19 cellular contexts compared by ENCODE assay signal in the genomic region with DNA sequence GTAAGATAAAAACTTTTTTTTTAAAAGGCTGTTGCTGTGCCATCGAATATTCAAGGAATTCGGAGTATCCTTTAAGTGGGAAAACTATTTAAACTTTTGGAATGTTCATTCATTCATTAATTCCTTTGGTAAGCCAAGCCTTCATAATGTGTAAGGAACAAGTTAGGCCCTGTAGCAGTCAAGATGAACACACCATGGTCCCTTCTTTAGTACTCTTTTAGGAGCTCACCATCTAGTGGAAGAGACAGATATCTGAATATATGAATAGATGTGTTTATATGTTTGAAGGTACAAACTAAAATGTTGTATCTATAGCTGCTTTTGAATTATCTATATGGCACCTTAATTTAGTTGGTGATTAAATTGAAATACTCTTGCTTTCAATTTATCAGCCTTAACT. TPM values are rescaled to one million over a fixed set of nuclear protein-coding genes. Genes with fewer than 3 reads are reported as not detected.
DNase-seq lines count a peak whose midpoint lies in the region; ATAC-seq and TF ChIP-seq lines count a peak whose summit lies in the region.
"Had no signal": no experiment of that assay in that cellular context is flagged by ENCODE, and none has a peak within 500 bp of the region (broad histone marks: within the 10 kb centered on the region; RNA-seq: fewer than 3 reads in every experiment).

No MANE protein-coding gene starts in this region.

- H2AFZ ChIP-seq in GM23248, result no peak overlapping the region
- H2AFZ ChIP-seq: GM23338 had no signal

- peaks cover 24 to 32% of the 10 kb centered on the region in 2 donors for H3K27me3 Mint-ChIP-seq in effector memory CD8-positive, alpha-beta T cell
- peaks cover 23% of the 10 kb centered on the region for H3K27me3 Mint-ChIP-seq in stimulated activated memory B cell treated with anti-CD40 and anti-IgM and Interleukin-4, amounts not matched to agents 10 μg/mL and 1 μg/mL and 100 μg/mL, for 72 hours

- H3K4me1 ChIP-seq in GM23248 (ENCODE audit: insufficient read depth), result no peaks in the 10 kb centered on the region
- H3K4me1 ChIP-seq in RWPE2 (ENCODE audit: insufficient read depth, poor library complexity, severe bottlenecking), result no peaks in the 10 kb centered on the region

- no peak overlapping the region for H3K27ac Mint-ChIP-seq in effector memory CD8-positive, alpha-beta T cell
- H3K27ac Mint-ChIP-seq in stimulated activated memory B cell treated with anti-CD40 and anti-IgM and Interleukin-4, amounts not matched to agents 10 μg/mL and 1 μg/mL and 100 μg/mL, for 72 hours, result no peak overlapping the region
- H3K27ac Mint-ChIP-seq: activated CD4-positive, alpha-beta memory T cell treated with anti-CD3 and anti-CD28 coated beads for 36 hours; CD4-positive, alpha-beta T cell; GM23338; stimulated activated naive B cell treated with anti-CD40 and anti-IgM and Interleukin-4, amounts not matched to agents 10 μg/mL and 1 μg/mL and 100 μg/mL, for 72 hours had no signal

- no peak overlapping the region for H3K4me2 ChIP-seq in GM23248 (ENCODE audit: unreplicated experiment)
- H3K4me2 ChIP-seq: GM23338 had no signal

- TF ChIP-seq CTCF in RWPE2 (IDR thresholded peaks at IDR 0.05; ENCODE audit: poor library complexity, severe bottlenecking) (peak; percentile 72), fibroblast of the aortic adventitia (IDR thresholded peaks at IDR 0.05; ENCODE audit: insufficient read depth, low read length) (no peak)

- H4K20me1 ChIP-seq in GM23248 (ENCODE audit: insufficient read depth), result no peaks in the 10 kb centered on the region

- H3K9me3 ChIP-seq in GM23248 (ENCODE audit: low read depth) (no peaks in the 10 kb centered on the region), RWPE2 (ENCODE audit: severe bottlenecking) (no peaks in the 10 kb centered on the region)

- no peaks in the 10 kb centered on the region for H3K4me1 Mint-ChIP-seq in effector memory CD8-positive, alpha-beta T cell (ENCODE audit: low read depth in 2 of 2)
- H3K4me1 Mint-ChIP-seq in stimulated activated memory B cell treated with anti-CD40 and anti-IgM and Interleukin-4, amounts not matched to agents 10 μg/mL and 1 μg/mL and 100 μg/mL, for 72 hours, result no peaks in the 10 kb centered on the region
- H3K4me1 Mint-ChIP-seq: GM23338; stimulated activated naive B cell treated with anti-CD40 and anti-IgM and Interleukin-4, amounts not matched to agents 10 μg/mL and 1 μg/mL and 100 μg/mL, for 72 hours had no signal

- in situ Hi-C loops in ACHN (cut with HindIII; ENCODE audit: low pct_ligation_motif_present, low pct_unique_long_range_greater_than_20kb, low sequenced_read_pairs), result no loop called here
- in situ Hi-C loops in GM23248 (cut with MboI), result no loop called here

- WGBS in GM23248 (ENCODE audit: low coverage in 1 of 2, low lambda C conversion rate in 2 of 2, missing lambda C conversion rate in 2 of 2), 2 experiments, result 59 to 61% methylated on average over 2 of the region's 2 CpGs

- no peak overlapping the region for H3K27ac ChIP-seq in GM23248
- no peak overlapping the region for H3K27ac ChIP-seq in RWPE2 (ENCODE audit: poor library complexity, severe bottlenecking)
- H3K27ac ChIP-seq: cardiac muscle cell had no signal

- no peak overlapping the region for H3K4me3 ChIP-seq in GM23248
- H3K4me3 ChIP-seq in RWPE2 (ENCODE audit: severe bottlenecking), result no peak overlapping the region
- H3K4me3 ChIP-seq in fibroblast of the aortic adventitia (ENCODE audit: low read depth, low read length), result no peak overlapping the region
- H3K4me3 ChIP-seq: cardiac muscle cell, GM23338 had no signal

- ATAC-seq in RWPE2 (ENCODE audit: low read depth) (peak; percentile 74), GM21423 (IDR thresholded peaks at IDR 0.05; ENCODE audit: unreplicated experiment) (no peak), HG03095 (IDR thresholded peaks at IDR 0.05; ENCODE audit: unreplicated experiment) (no peak)
- ATAC-seq in effector memory CD8-positive, alpha-beta T cell (replicated peaks), result no peak
- ATAC-seq in stimulated activated memory B cell treated with anti-CD40 and anti-IgM and Interleukin-4, amounts not matched to agents 10 μg/mL and 1 μg/mL and 100 μg/mL, for 72 hours, result no peak
- ATAC-seq: GM23338; stimulated activated naive B cell treated with anti-CD40 and anti-IgM and Interleukin-4, amounts not matched to agents 10 μg/mL and 1 μg/mL and 100 μg/mL, for 72 hours had no signal

- H3K9ac ChIP-seq in GM23248, result no peak overlapping the region

- H3K9me2 ChIP-seq in GM23248 (ENCODE audit: insufficient read depth), result no peaks in the 10 kb centered on the region

- no peaks in the 10 kb centered on the region for H3F3A ChIP-seq in GM23248 (ENCODE audit: insufficient read depth)

- no peaks in the 10 kb centered on the region for H3K36me3 Mint-ChIP-seq in effector memory CD8-positive, alpha-beta T cell (ENCODE audit: insufficient read depth)
- H3K36me3 Mint-ChIP-seq in stimulated activated memory B cell treated with anti-CD40 and anti-IgM and Interleukin-4, amounts not matched to agents 10 μg/mL and 1 μg/mL and 100 μg/mL, for 72 hours, result no peaks in the 10 kb centered on the region
- H3K36me3 Mint-ChIP-seq: activated CD4-positive, alpha-beta memory T cell treated with anti-CD3 and anti-CD28 coated beads for 36 hours; stimulated activated naive B cell treated with anti-CD40 and anti-IgM and Interleukin-4, amounts not matched to agents 10 μg/mL and 1 μg/mL and 100 μg/mL, for 72 hours had no signal

- H3K27me3 ChIP-seq in GM23248 (replicated peaks; ENCODE audit: insufficient read depth), result peaks cover 45% of the 10 kb centered on the region
- H3K27me3 ChIP-seq in RWPE2 (ENCODE audit: insufficient read depth, poor library complexity, severe bottlenecking), result peaks cover 75% of the 10 kb centered on the region

- H3K36me3 ChIP-seq in GM23248 (ENCODE audit: low read depth) (no peaks in the 10 kb centered on the region), RWPE2 (ENCODE audit: low read depth) (no peaks in the 10 kb centered on the region)
- H3K36me3 ChIP-seq: cardiac muscle cell had no signal

- DNase-seq in ACHN, result peak; percentile 5
- peak; percentile 39 for DNase-seq in GM23248
- DNase-seq in RWPE2 (ENCODE audit: low spot score), result no peak
- peak; percentile 12 for DNase-seq in fibroblast of the aortic adventitia (ENCODE audit: low read depth)
- no peak for DNase-seq in effector memory CD8-positive, alpha-beta T cell
- DNase-seq: activated CD4-positive, alpha-beta memory T cell treated with anti-CD3 and anti-CD28 coated beads for 36 hours; activated gamma-delta T cell; CD4-positive, alpha-beta T cell; erythroblast; stimulated activated naive B cell treated with anti-CD40 and anti-IgM and Interleukin-4, amounts not matched to agents 10 μg/mL and 1 μg/mL and 100 μg/mL, for 72 hours; T-helper 1 cell had no signal

- H3K9me3 Mint-ChIP-seq in effector memory CD8-positive, alpha-beta T cell, result no peaks in the 10 kb centered on the region
- H3K9me3 Mint-ChIP-seq in stimulated activated memory B cell treated with anti-CD40 and anti-IgM and Interleukin-4, amounts not matched to agents 10 μg/mL and 1 μg/mL and 100 μg/mL, for 72 hours, result no peaks in the 10 kb centered on the region
- H3K9me3 Mint-ChIP-seq: activated CD4-positive, alpha-beta memory T cell treated with anti-CD3 and anti-CD28 coated beads for 36 hours; CD4-positive, alpha-beta T cell; GM23338; stimulated activated naive B cell treated with anti-CD40 and anti-IgM and Interleukin-4, amounts not matched to agents 10 μg/mL and 1 μg/mL and 100 μg/mL, for 72 hours had no signal

- H3K4me3 Mint-ChIP-seq in effector memory CD8-positive, alpha-beta T cell, result no peak overlapping the region
- H3K4me3 Mint-ChIP-seq in stimulated activated memory B cell treated with anti-CD40 and anti-IgM and Interleukin-4, amounts not matched to agents 10 μg/mL and 1 μg/mL and 100 μg/mL, for 72 hours, result no peak overlapping the region
- H3K4me3 Mint-ChIP-seq: activated CD4-positive, alpha-beta memory T cell treated with anti-CD3 and anti-CD28 coated beads for 36 hours; CD4-positive, alpha-beta T cell; GM23338; stimulated activated naive B cell treated with anti-CD40 and anti-IgM and Interleukin-4, amounts not matched to agents 10 μg/mL and 1 μg/mL and 100 μg/mL, for 72 hours had no signal

- H3K79me2 ChIP-seq in GM23248 (ENCODE audit: insufficient read depth), result no peaks in the 10 kb centered on the region

RNA-seq across cellular contexts. Expression of a gene that starts 5.8 kb away (rescaled TPM):
- not detected in 2 replicates for total RNA-seq in GM23248 (2014; rRNA removed; shearing (Covaris generic))
- polyA plus RNA-seq in GM23248 (2016; fragmentation: Nextera tagmentation; extraction: Ambion mirVana), result not detected in 2 replicates
- total RNA-seq in fibroblast of the aortic adventitia (ENCODE audit: low replicate concordance), result not detected in 2 replicates
- total RNA-seq: activated CD4-positive, alpha-beta memory T cell treated with anti-CD3 and anti-CD28 coated beads for 36 hours; cardiac muscle cell; CD4-positive, alpha-beta T cell; GM23338; HT1080; NCI-H460; posterior vena cava had no signal
- polyA plus RNA-seq: cardiac muscle cell, GM23338 had no signal

RNA-seq across cellular contexts. Expression of a gene that starts 15.7 kb away (rescaled TPM):
- total RNA-seq in GM23248 (2014; rRNA removed; shearing (Covaris generic)), result 21.5 and 34.7 TPM in 2 replicates
- 54.8 and 55.9 TPM in 2 replicates for polyA plus RNA-seq in GM23248 (2016; fragmentation: Nextera tagmentation; extraction: Ambion mirVana)
- total RNA-seq in fibroblast of the aortic adventitia (ENCODE audit: low replicate concordance), result 24.8 and 26.9 TPM in 2 replicates

RNA-seq across cellular contexts. Expression of a gene that starts 55.8 kb away (rescaled TPM):
- total RNA-seq in GM23248 (2014; rRNA removed; shearing (Covaris generic)), result 3.7 and 8.1 TPM in 2 replicates
- 1.3 and 2.0 TPM in 2 replicates for polyA plus RNA-seq in GM23248 (2016; fragmentation: Nextera tagmentation; extraction: Ambion mirVana)
- 2.0 and 6.1 TPM in 2 replicates for total RNA-seq in fibroblast of the aortic adventitia (ENCODE audit: low replicate concordance)

Comparison
In these comparisons a context has a peak if more than half of its experiments do, and no peak if none do; other contexts are left out.
1. DNase-seq: peak in ACHN (single experiment), GM23248 (single experiment) and fibroblast of the aortic adventitia (single experiment); none in RWPE2 (single experiment) and effector memory CD8-positive, alpha-beta T cell (0 of 3).